In the genomic region with DNA sequence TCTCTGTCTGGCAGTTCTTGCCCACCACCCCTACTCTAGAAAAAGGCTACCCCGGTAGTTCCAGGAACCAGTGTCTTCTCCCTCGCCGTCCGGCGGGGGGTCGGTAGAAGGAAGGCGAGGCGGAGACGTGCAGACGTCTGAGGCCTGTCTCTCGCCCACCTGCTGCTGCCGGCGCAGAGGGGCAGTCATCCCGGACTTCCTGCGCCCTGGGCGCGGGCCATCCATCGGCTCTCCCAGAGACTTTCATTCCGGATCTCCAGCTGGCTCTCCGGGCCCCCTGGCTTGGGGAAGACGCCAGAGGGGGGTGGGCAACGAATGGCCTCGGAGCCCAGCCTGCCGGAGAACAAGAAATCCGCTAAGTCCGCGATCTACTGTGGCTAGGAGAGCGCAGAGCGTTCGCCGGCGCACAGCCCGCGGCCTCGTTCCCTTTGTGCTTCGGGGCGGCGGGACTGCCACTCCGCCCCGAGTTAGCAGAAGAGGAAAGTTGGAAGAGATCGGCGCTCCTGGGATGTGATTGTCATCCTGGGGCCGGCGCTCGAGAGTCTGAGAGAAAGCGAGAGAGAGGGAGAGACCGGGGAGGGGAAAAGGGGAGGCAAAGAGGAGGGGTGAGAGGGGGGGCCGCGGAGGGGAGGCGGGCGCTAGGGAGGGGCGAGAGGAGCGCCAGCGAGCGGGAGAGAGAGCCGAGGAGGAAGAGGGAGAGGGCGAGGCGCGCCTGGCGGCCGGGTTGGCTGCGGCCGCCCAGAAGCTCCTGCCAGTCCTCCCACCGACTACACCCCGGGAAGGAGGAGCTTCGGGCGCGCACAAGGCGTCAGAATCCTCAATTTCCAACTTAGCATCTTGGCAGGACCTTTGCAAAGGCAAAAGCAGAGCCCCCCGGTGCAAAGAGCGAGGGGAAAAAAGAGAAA, we compare ENCODE assay signal across 8 cellular contexts. TPM values are rescaled to one million over a fixed set of nuclear protein-coding genes. Genes with fewer than 3 reads are reported as not detected.
DNase-seq lines count a peak whose midpoint lies in the region; ATAC-seq and TF ChIP-seq lines count a peak whose summit lies in the region.

A gene (plus strand): TSS at position 832 of the 905 bp plus-strand sequence. CDS start 334 bp downstream, outside the sequence.

- H3K27ac ChIP-seq in mammary epithelial cell (ENCODE audit: insufficient read depth, low read depth, low read length) (peak within 1 kb of the TSS; percentile 90), sigmoid colon (peak within 1 kb of the TSS in 2 of 4 donors; percentile 13 to 76)

- H3K4me1 ChIP-seq in mammary epithelial cell (ENCODE audit: insufficient read depth, low read length) (peaks cover 15% of the 10 kb centered on the region), sigmoid colon (peaks cover 0 to 49% (median 39%) of the 10 kb centered on the region in 4 donors)

- ATAC-seq in GM21526 (IDR thresholded peaks at IDR 0.05; ENCODE audit: low FRiP score, unreplicated experiment): no peak

- peaks cover 4% of the 10 kb centered on the region for H3K36me3 ChIP-seq in mammary epithelial cell (ENCODE audit: insufficient read depth, low read length)
- H3K36me3 ChIP-seq in sigmoid colon: no peaks in the 10 kb centered on the region

- TSS peak; percentile 32 for BruUV-seq in mammary epithelial cell (replicated peaks; lab: Mats Ljungman, UMichigan)

- 1% methylated on average over 31 of the region's 71 CpGs for WGBS in mammary epithelial cell (ENCODE audit: low coverage, missing lambda C conversion rate)
- WGBS in sigmoid colon, 2 donors: 1 to 2% methylated on average over 71 of the region's 71 CpGs

- TF ChIP-seq CTCF in mammary epithelial cell (conservative IDR thresholded peaks at IDR 0.05 in 1 of 2, IDR thresholded peaks at IDR 0.05 in 1 of 2; ENCODE audit: extremely low read depth in 1 of 2, insufficient read depth in 1 of 2, low read depth in 1 of 2, low read length in 2 of 2) (peak in 1 of 2 donors; percentile 26), sigmoid colon (IDR thresholded peaks at IDR 0.05) (no peak)

- dilution Hi-C loops in mammary epithelial cell (cut with HindIII; ENCODE audit: low sequenced_read_pairs): loop anchor here (10.0 to 25.0 kb wide), 3 partner anchors 105 to 1155 kb away; a partner anchor contains a TSS

- peaks cover 86% of the 10 kb centered on the region for H3K79me2 ChIP-seq in mammary epithelial cell (ENCODE audit: insufficient read depth, low read length)

- DNase-seq in stimulated activated CD4-positive, alpha-beta T cell treated with anti-CD3 and anti-CD28 coated beads, Interleukin-12 subunit alpha, Interleukin-12 subunit beta, amount 100 ng/mL, for 4 hours: peak; percentile 40
- no peak for DNase-seq in stimulated activated CD4-positive, alpha-beta T cell treated with anti-CD3 and anti-CD28 coated beads, Interleukin-2, amount 100 ng/mL, for 48 hours
- DNase-seq in NCI-H1092 (lab: John Stamatoyannopoulos, UW) (peak; percentile 94), SIG-M5 treated with dmso at 0.1 percent for 504 hours (lab: John Stamatoyannopoulos, UW; ENCODE audit: unreplicated experiment) (peak; percentile 93), mammary epithelial cell (peak; percentile 97), iPS-NIHi11 (ENCODE audit: low spot score) (peak; percentile 76), sigmoid colon (peak; percentile 83)

- no peak for TF ChIP-seq EP300 in sigmoid colon (IDR thresholded peaks at IDR 0.05)

- intact Hi-C loops in mammary epithelial cell (cut with micrococcal nuclease) (loop anchor here (1.0 to 5.0 kb wide), 3 partner anchors 113 to 1380 kb away; no protein-coding TSS in a partner anchor), sigmoid colon (cut with DNase I) (no loop called here)

- peak within 1 kb of the TSS; percentile 72 for H2AFZ ChIP-seq in mammary epithelial cell (ENCODE audit: low read depth, low read length)

- peak within 1 kb of the TSS; percentile 99 for H3K4me2 ChIP-seq in mammary epithelial cell (ENCODE audit: insufficient read depth, low read depth, low read length)

- TF ChIP-seq POLR2A in sigmoid colon (IDR thresholded peaks at IDR 0.05): no peak

- H4K20me1 ChIP-seq in mammary epithelial cell (ENCODE audit: insufficient read depth, low read length): no peaks in the 10 kb centered on the region

- peak within 1 kb of the TSS; percentile 98 for H3K9ac ChIP-seq in mammary epithelial cell (ENCODE audit: insufficient read depth, low read length)

- in situ Hi-C loops in mammary epithelial cell (cut with MboI; ENCODE audit: low sequenced_read_pairs in 2 of 2): loop anchor here (5.0 to 25.0 kb wide), 4 partner anchors 645 to 1165 kb away; a partner anchor contains a TSS

- CTCF ChIA-PET in mammary epithelial cell (lab: Charles Lee; ENCODE audit: low non-redundant PET): interaction anchor here (0.7 kb wide), 1 partner anchor 461 kb away, joined by 3 read pairs; no protein-coding TSS in a partner anchor

- H3K4me3 ChIP-seq in mammary epithelial cell (replicated peaks in 1 of 3; ENCODE audit: insufficient read depth in 1 of 3, low read depth in 2 of 3, low read length in 3 of 3): peak within 1 kb of the TSS; percentile 72 to 95 (median 94)
- peak within 1 kb of the TSS; percentile 25 to 58 (median 50) for H3K4me3 ChIP-seq in sigmoid colon

- H3K9me3 ChIP-seq in mammary epithelial cell (replicated peaks; ENCODE audit: insufficient read depth, low read length) (no peaks in the 10 kb centered on the region), sigmoid colon (no peaks in the 10 kb centered on the region)

- H3K27me3 ChIP-seq in mammary epithelial cell (ENCODE audit: insufficient read depth, low read length) (no peaks in the 10 kb centered on the region), sigmoid colon (peaks cover 67 to 98% (median 81%) of the 10 kb centered on the region in 3 donors)

RNA-seq across cellular contexts. Expression of the gene that starts here (rescaled TPM):
- 10 to 100 TPM in 1 of 2 donors, 1 to 10 TPM in 1; 7.6 to 19.0 TPM for total RNA-seq in mammary epithelial cell
- polyA plus RNA-seq in mammary epithelial cell: 5.7 TPM
- 5.2 TPM for polyA minus RNA-seq in mammary epithelial cell
- not detected for total RNA-seq in sigmoid colon
- polyA plus RNA-seq in sigmoid colon: not detected

Comparison
In these comparisons a context has a peak if more than half of its experiments do, and no peak if none do; other contexts are left out.
1. RNA of the gene that starts here (total RNA-seq): 7.6 to 19.0 TPM in mammary epithelial cell; not detected in sigmoid colon; every median in the first group is over 4 times any median in the second.
2. DNase-seq: peak in stimulated activated CD4-positive, alpha-beta T cell treated with anti-CD3 and anti-CD28 coated beads, Interleukin-12 subunit alpha, Interleukin-12 subunit beta, amount 100 ng/mL, for 4 hours (single experiment), NCI-H1092 (single experiment), SIG-M5 treated with dmso at 0.1 percent for 504 hours (single experiment), mammary epithelial cell (single experiment) and iPS-NIHi11 (single experiment); none in stimulated activated CD4-positive, alpha-beta T cell treated with anti-CD3 and anti-CD28 coated beads, Interleukin-2, amount 100 ng/mL, for 48 hours (0 of 2).
3. Peak in DNase-seq and H3K4me3 ChIP-seq in sigmoid colon; RNA of the gene not detected or under 1 TPM.